Comparison of ENCODE assay signal across 8 cellular contexts in genomic region chr1:171781167-171781875, GRCh38. TPM values are rescaled to one million over a fixed set of nuclear protein-coding genes. Genes with fewer than 3 reads are reported as not detected.
DNase-seq lines count a peak whose midpoint lies in the region; ATAC-seq and TF ChIP-seq lines count a peak whose summit lies in the region.

A gene with protein sequence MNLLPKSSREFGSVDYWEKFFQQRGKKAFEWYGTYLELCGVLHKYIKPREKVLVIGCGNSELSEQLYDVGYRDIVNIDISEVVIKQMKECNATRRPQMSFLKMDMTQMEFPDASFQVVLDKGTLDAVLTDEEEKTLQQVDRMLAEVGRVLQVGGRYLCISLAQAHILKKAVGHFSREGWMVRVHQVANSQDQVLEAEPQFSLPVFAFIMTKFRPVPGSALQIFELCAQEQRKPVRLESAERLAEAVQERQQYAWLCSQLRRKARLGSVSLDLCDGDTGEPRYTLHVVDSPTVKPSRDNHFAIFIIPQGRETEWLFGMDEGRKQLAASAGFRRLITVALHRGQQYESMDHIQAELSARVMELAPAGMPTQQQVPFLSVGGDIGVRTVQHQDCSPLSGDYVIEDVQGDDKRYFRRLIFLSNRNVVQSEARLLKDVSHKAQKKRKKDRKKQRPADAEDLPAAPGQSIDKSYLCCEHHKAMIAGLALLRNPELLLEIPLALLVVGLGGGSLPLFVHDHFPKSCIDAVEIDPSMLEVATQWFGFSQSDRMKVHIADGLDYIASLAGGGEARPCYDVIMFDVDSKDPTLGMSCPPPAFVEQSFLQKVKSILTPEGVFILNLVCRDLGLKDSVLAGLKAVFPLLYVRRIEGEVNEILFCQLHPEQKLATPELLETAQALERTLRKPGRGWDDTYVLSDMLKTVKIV (plus strand): TSS chr1:171781660. CDS start chr1:171781968, 308 bp downstream.

- DNase-seq in ELF-1 (ENCODE audit: low read depth, low spot score) (peak; percentile 100), H7 (peak; percentile 97), M059J (ENCODE audit: low read depth) (peak; percentile 99), SHP77 (lab: John Stamatoyannopoulos, UW) (peak; percentile 99), fibroblast of peridontal ligament (ENCODE audit: extremely low read depth) (peak; percentile 98), natural killer cell (peak; percentile 96)
- peak; percentile 98 for DNase-seq in activated effector memory CD4-positive, alpha-beta T cell treated with Interleukin-2 at 50 U/mL for 16 hours
- DNase-seq in stimulated activated naive CD4-positive, alpha-beta T cell treated with Interleukin-2 at 50 U/mL for 16 hours (lab: John Stamatoyannopoulos, UW), result peak; percentile 99

- intact Hi-C loops in natural killer cell (cut with micrococcal nuclease), result loop anchor here (1.0 to 5.0 kb wide), 5 partner anchors 39 to 1889 kb away; partner anchors contain the start of genes DNM3, PRRC2C, SCYL3 and SUCO

- H3K9me3 Mint-ChIP-seq in natural killer cell, result no peaks in the 10 kb centered on the region

- H3K4me1 Mint-ChIP-seq in natural killer cell, result peaks cover 49 to 55% of the 10 kb centered on the region in 2 donors

- no peaks in the 10 kb centered on the region for H3K27me3 ChIP-seq in H7 (ENCODE audit: control insufficient read depth, insufficient read depth, low read length)

- peaks cover 16% of the 10 kb centered on the region for H3K36me3 ChIP-seq in H7 (replicated peaks; ENCODE audit: control insufficient read depth, insufficient read depth, low read length)

- peaks cover 1 to 5% of the 10 kb centered on the region in 2 donors for H3K27me3 Mint-ChIP-seq in natural killer cell (ENCODE audit: low read depth in 2 of 2)

- H3K27ac Mint-ChIP-seq in natural killer cell, result peak within 1 kb of the TSS; percentile 98 to 100

- H3K4me3 ChIP-seq in H7 (ENCODE audit: insufficient read depth, low read depth, low read length), result peak within 1 kb of the TSS; percentile 98

- ATAC-seq in natural killer cell, result peak; percentile 92 to 98 (median 93)

- no peaks in the 10 kb centered on the region for H3K36me3 Mint-ChIP-seq in natural killer cell

- H3K4me3 Mint-ChIP-seq in natural killer cell, result peak within 1 kb of the TSS; percentile 100

- TF ChIP-seq CTCF in natural killer cell (IDR thresholded peaks at IDR 0.05), result no peak

RNA-seq across cellular contexts. Expression of the gene that starts here (rescaled TPM):
- 47.9 and 49.5 TPM in 2 replicates for total RNA-seq in H7 (2014; rRNA removed; shearing (Covaris generic))
- 21.1 and 27.9 TPM in 2 replicates for total RNA-seq in M059J (2014; rRNA removed; shearing (Covaris generic))
- 10 to 100 TPM; 12.1 to 23.3 (median 18.2) TPM for total RNA-seq in natural killer cell

Comparison
In these comparisons a context has a peak if more than half of its experiments do, and no peak if none do; other contexts are left out.
1. Peak in every context shown above with its lines: DNase-seq, ATAC-seq and H3K4me3 ChIP-seq.